In genomic region chr11:47477323-47477722, GRCh38 we compare ENCODE assay signal across 12 cellular contexts. TPM values are rescaled to one million over a fixed set of nuclear protein-coding genes. Genes with fewer than 3 reads are reported as not detected.
A peak's percentile ranks its signal among the peaks of the same experiment; 100 is the strongest.
DNase-seq lines count a peak whose midpoint lies in the region; ATAC-seq, FAIRE-seq and TF ChIP-seq lines count a peak whose summit lies in the region.
"Had no signal": no experiment of that assay in that cellular context is flagged by ENCODE, and none has a peak within 500 bp of the region (broad histone marks: within the 10 kb centered on the region; RNA-seq: fewer than 3 reads in every experiment).

No MANE protein-coding gene starts in this region.

- H3K79me1 ChIP-seq in trophoblast cell (ENCODE audit: low read length): no peaks in the 10 kb centered on the region

- H3K9me3 ChIP-seq in OCI-LY7 (ENCODE audit: low read length) (no peaks in the 10 kb centered on the region), trophoblast cell (ENCODE audit: insufficient read depth, low read depth, low read length) (no peaks in the 10 kb centered on the region)
- H3K9me3 ChIP-seq: spleen had no signal

- CTCF ChIA-PET in OCI-LY7 (lab: Charles Lee; ENCODE audit: unreplicated experiment): no interaction called here
- CTCF ChIA-PET in WTC11 (lab: Charles Lee): no interaction called here

- ATAC-seq in omental fat pad (ENCODE audit: low FRiP score) (peak; percentile 21), WTC11 (no peak)

- no peak overlapping the region for H2AFZ ChIP-seq in OCI-LY7 (ENCODE audit: low read length)
- H2AFZ ChIP-seq in trophoblast cell (ENCODE audit: insufficient read depth, low read length, poor library complexity): no peak overlapping the region

- H3K4me1 Mint-ChIP-seq in WTC11: no peaks in the 10 kb centered on the region

- BruUV-seq in OCI-LY7 (replicated peaks; lab: Mats Ljungman, UMichigan): TSS peak; percentile 8

- H3K23ac ChIP-seq in trophoblast cell (ENCODE audit: low read length): no peak overlapping the region

- no peak overlapping the region for H3K14ac ChIP-seq in trophoblast cell (ENCODE audit: low read length)

- H3K27me3 ChIP-seq in bronchial epithelial cell (ENCODE audit: control insufficient read depth, insufficient read depth, low read length) (no peaks in the 10 kb centered on the region), trophoblast cell (ENCODE audit: insufficient read depth, low read length) (no peaks in the 10 kb centered on the region)
- H3K27me3 ChIP-seq: spleen had no signal

- no peaks in the 10 kb centered on the region for H3K9me3 Mint-ChIP-seq in WTC11

- H3K79me2 ChIP-seq in OCI-LY7 (ENCODE audit: insufficient read depth, low read depth, low read length) (no peaks in the 10 kb centered on the region), trophoblast cell (ENCODE audit: control insufficient read depth, insufficient read depth, low read length, poor library complexity) (no peaks in the 10 kb centered on the region)

- TF ChIP-seq CTCF in OCI-LY7 (conservative IDR thresholded peaks at IDR 0.05; ENCODE audit: low read length) (no peak), bronchial epithelial cell (IDR thresholded peaks at IDR 0.05; ENCODE audit: insufficient read depth, low read length, severe bottlenecking) (no peak), omental fat pad (IDR thresholded peaks at IDR 0.05) (no peak), WTC11 (IDR thresholded peaks at IDR 0.05) (no peak)

- no peak overlapping the region for H4K91ac ChIP-seq in trophoblast cell (ENCODE audit: low read depth, low read length)

- no peaks in the 10 kb centered on the region for H3K27me3 Mint-ChIP-seq in WTC11 (ENCODE audit: low read depth)

- no peak overlapping the region for H2BK12ac ChIP-seq in trophoblast cell (ENCODE audit: low read length)

- no peak overlapping the region for H3K4ac ChIP-seq in trophoblast cell (ENCODE audit: low read depth, low read length)

- POLR2A ChIA-PET in OCI-LY7 (lab: Charles Lee) (no interaction called here), WTC11 (lab: Charles Lee) (no interaction called here)

- H2BK120ac ChIP-seq in trophoblast cell (ENCODE audit: insufficient read depth, low read length, poor library complexity): no peak overlapping the region

- no peaks in the 10 kb centered on the region for H3K4me1 ChIP-seq in OCI-LY7 (ENCODE audit: insufficient read depth, low read length, poor library complexity, severe bottlenecking)
- no peaks in the 10 kb centered on the region for H3K4me1 ChIP-seq in trophoblast cell (ENCODE audit: control insufficient read depth in 1 of 2, insufficient read depth in 2 of 2, low read length in 2 of 2)
- H3K4me1 ChIP-seq: spleen had no signal

- H3K36me3 ChIP-seq in OCI-LY7 (ENCODE audit: insufficient read depth, low read length) (peaks cover 96% of the 10 kb centered on the region), bronchial epithelial cell (ENCODE audit: control insufficient read depth, insufficient read depth, low read length) (peaks cover 45% of the 10 kb centered on the region), trophoblast cell (ENCODE audit: control insufficient read depth in 1 of 2, insufficient read depth in 2 of 2, low read length in 2 of 2) (peaks cover 45 to 75% of the 10 kb centered on the region in 2 experiments)

- no peaks in the 10 kb centered on the region for H3K9me2 ChIP-seq in OCI-LY7 (ENCODE audit: insufficient read depth, low read length)

- intact Hi-C loops in OCI-LY7 (cut with micrococcal nuclease; ENCODE audit: unreplicated experiment): no loop called here

- no peak overlapping the region for H3K27ac Mint-ChIP-seq in WTC11

- H3K4me3 Mint-ChIP-seq in WTC11: no peak overlapping the region

- no peak overlapping the region for H3K4me2 ChIP-seq in OCI-LY7 (ENCODE audit: low read length)
- H3K4me2 ChIP-seq in trophoblast cell (ENCODE audit: low read length): no peak overlapping the region

- H4K12ac ChIP-seq in trophoblast cell (ENCODE audit: low read depth, low read length): no peak overlapping the region

- no peak for FAIRE-seq in bronchial epithelial cell (lab: Jason Lieb, UNC)

- no peak overlapping the region for H4K8ac ChIP-seq in trophoblast cell (ENCODE audit: low read depth, low read length)

- no peak overlapping the region for H3K18ac ChIP-seq in trophoblast cell (ENCODE audit: low read length)

- DNase-seq in GM03348 (ENCODE audit: low spot score) (peak; percentile 18), OCI-LY7 (ENCODE audit: low spot score) (no peak), bronchial epithelial cell (ENCODE audit: low read depth) (peak; percentile 94), omental fat pad (ENCODE audit: low spot score) (no peak), trophoblast cell (no peak), WTC11 (ENCODE audit: low spot score) (no peak), NCI-H69 (lab: John Stamatoyannopoulos, UW) (no peak)
- DNase-seq: H7; NCI-H1417 treated with DMSO at 0.1 percent for 48 hours; spleen; stimulated activated naive CD4-positive, alpha-beta T cell treated with Interleukin-2 at 50 U/mL for 16 hours; WERI-Rb-1 had no signal

- peaks cover 88% of the 10 kb centered on the region for H3K36me3 Mint-ChIP-seq in WTC11

- H3K4me3 ChIP-seq in OCI-LY7 (ENCODE audit: low read depth, low read length, poor library complexity, severe bottlenecking): no peak overlapping the region
- H3K4me3 ChIP-seq in bronchial epithelial cell (ENCODE audit: low read depth, low read length): no peak overlapping the region
- no peak overlapping the region for H3K4me3 ChIP-seq in trophoblast cell (ENCODE audit: low read depth, low read length)
- H3K4me3 ChIP-seq: spleen had no signal

- H2AK5ac ChIP-seq in trophoblast cell (ENCODE audit: low read length): no peak overlapping the region

- peaks cover 4% of the 10 kb centered on the region; the same call in 1 of the 2 replicates for H4K20me1 ChIP-seq in OCI-LY7 (ENCODE audit: insufficient read depth, low read length)

- H2BK5ac ChIP-seq in trophoblast cell (ENCODE audit: low read depth, low read length, poor library complexity): no peak overlapping the region

- no peak overlapping the region for H3K9ac ChIP-seq in trophoblast cell (ENCODE audit: low read length)

- H3K27ac ChIP-seq in OCI-LY7 (ENCODE audit: low read depth, low read length, poor library complexity, severe bottlenecking): no peak overlapping the region
- no peak overlapping the region for H3K27ac ChIP-seq in trophoblast cell (ENCODE audit: low read depth, low read length)
- H3K27ac ChIP-seq: spleen, WERI-Rb-1 had no signal

TF ChIP-seq in WTC11, 78 proteins besides CTCF, POLR2A, EP300 and RAD21:
- TF ChIP-seq ZNF416 (CRISPR knock-in tag; IDR thresholded peaks at IDR 0.05) (no peak), ESRRA (CRISPR knock-in tag; IDR thresholded peaks at IDR 0.05; ENCODE audit: borderline replicate concordance) (no peak), ELF4 (CRISPR knock-in tag; IDR thresholded peaks at IDR 0.05; ENCODE audit: low read depth) (no peak), ZNF263 (CRISPR knock-in tag; IDR thresholded peaks at IDR 0.05; ENCODE audit: low read depth) (no peak), ZNF423 (CRISPR knock-in tag; IDR thresholded peaks at IDR 0.05) (no peak), NR3C1 (CRISPR knock-in tag; conservative IDR thresholded peaks at IDR 0.05; ENCODE audit: low read depth) (no peak), NFATC4 (CRISPR knock-in tag; IDR thresholded peaks at IDR 0.05) (no peak), RELA (CRISPR knock-in tag; IDR thresholded peaks at IDR 0.05; ENCODE audit: borderline replicate concordance) (no peak), CBFB (CRISPR knock-in tag; IDR thresholded peaks at IDR 0.05; ENCODE audit: low read depth) (no peak), SOX15 (CRISPR knock-in tag; IDR thresholded peaks at IDR 0.05) (no peak), ETV6 (CRISPR knock-in tag; IDR thresholded peaks at IDR 0.05) (no peak), ZNF232 (CRISPR knock-in tag; IDR thresholded peaks at IDR 0.05) (no peak)
- TF ChIP-seq, protein P1, sequence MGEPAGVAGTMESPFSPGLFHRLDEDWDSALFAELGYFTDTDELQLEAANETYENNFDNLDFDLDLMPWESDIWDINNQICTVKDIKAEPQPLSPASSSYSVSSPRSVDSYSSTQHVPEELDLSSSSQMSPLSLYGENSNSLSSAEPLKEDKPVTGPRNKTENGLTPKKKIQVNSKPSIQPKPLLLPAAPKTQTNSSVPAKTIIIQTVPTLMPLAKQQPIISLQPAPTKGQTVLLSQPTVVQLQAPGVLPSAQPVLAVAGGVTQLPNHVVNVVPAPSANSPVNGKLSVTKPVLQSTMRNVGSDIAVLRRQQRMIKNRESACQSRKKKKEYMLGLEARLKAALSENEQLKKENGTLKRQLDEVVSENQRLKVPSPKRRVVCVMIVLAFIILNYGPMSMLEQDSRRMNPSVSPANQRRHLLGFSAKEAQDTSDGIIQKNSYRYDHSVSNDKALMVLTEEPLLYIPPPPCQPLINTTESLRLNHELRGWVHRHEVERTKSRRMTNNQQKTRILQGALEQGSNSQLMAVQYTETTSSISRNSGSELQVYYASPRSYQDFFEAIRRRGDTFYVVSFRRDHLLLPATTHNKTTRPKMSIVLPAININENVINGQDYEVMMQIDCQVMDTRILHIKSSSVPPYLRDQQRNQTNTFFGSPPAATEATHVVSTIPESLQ (CRISPR knock-in tag; IDR thresholded peaks at IDR 0.05): no peak

RNA-seq across cellular contexts. Expression of gene RAPSN, which starts 28.4 kb away (rescaled TPM):
- 0.26 TPM in 1 of 2 replicates, not detected in the other for total RNA-seq in OCI-LY7 (2014; rRNA removed; shearing (Covaris generic))
- not detected in 2 replicates for total RNA-seq in OCI-LY7 (2022)
- total RNA-seq in bronchial epithelial cell: 0.26 and 0.64 TPM in 2 replicates
- under 1 TPM in 2 of 4 donors, not detected in 2; 0.24 to 0.37 TPM for total RNA-seq in omental fat pad
- polyA plus RNA-seq in trophoblast cell (2013): 0.15 and 0.40 TPM in 2 replicates
- 0.32 to 0.66 TPM (median 0.34 TPM) in 3 replicates for total RNA-seq in WTC11 (2021)

RNA-seq across cellular contexts. Expression of gene PSMC3, which starts 51.1 kb away (rescaled TPM):
- 122 and 135 TPM in 2 replicates for total RNA-seq in OCI-LY7 (2014; rRNA removed; shearing (Covaris generic))
- total RNA-seq in OCI-LY7 (2022): 127 and 144 TPM in 2 replicates
- total RNA-seq in bronchial epithelial cell: 141 and 143 TPM in 2 replicates
- total RNA-seq in omental fat pad: 100 to 1,000 TPM in 3 of 4 donors, 10 to 100 TPM in 1; 90.1 to 142 (median 123) TPM
- polyA plus RNA-seq in trophoblast cell (2013): 124 and 126 TPM in 2 replicates
- 141 to 162 TPM (median 143 TPM) in 3 replicates for total RNA-seq in WTC11 (2021)

Comparison
In these comparisons a context has a peak if more than half of its experiments do, and no peak if none do; other contexts are left out.
1. DNase-seq: peak in GM03348 (single experiment) and bronchial epithelial cell (single experiment); none in OCI-LY7 (single experiment), omental fat pad (single experiment), trophoblast cell (0 of 2), WTC11 (single experiment) and NCI-H69 (single experiment).